In genomic region chr15:58933311-58934113, GRCh38 we compare ENCODE assay signal across 8 cellular contexts. TPM values are rescaled to one million over a fixed set of nuclear protein-coding genes. Genes with fewer than 3 reads are reported as not detected.
A peak's percentile ranks its signal among the peaks of the same experiment; 100 is the strongest.
DNase-seq lines count a peak whose midpoint lies in the region; ATAC-seq and TF ChIP-seq lines count a peak whose summit lies in the region.

SLTM (minus strand) TSS chr15:58933679; CDS start chr15:58933565, 114 bp downstream.

- H3K36me3 Mint-ChIP-seq in activated naive CD4-positive, alpha-beta T cell treated with anti-CD3 and anti-CD28 coated beads, Interleukin-2, amount 10 ng/mL, durations not matched to agents 7 days and 5 days = peaks cover 11% of the 10 kb centered on the region

- peak; percentile 94 for DNase-seq in GM10248 (ENCODE audit: extremely low spot score)
- peak; percentile 89 for DNase-seq in NCI-H1048 (lab: John Stamatoyannopoulos, UW)
- DNase-seq in SK-N-MC (ENCODE audit: low read depth, low spot score) = peak; percentile 48
- peak; percentile 95 for DNase-seq in activated naive CD4-positive, alpha-beta T cell treated with anti-CD3 and anti-CD28 coated beads, Interleukin-2, amount 10 ng/mL, durations not matched to agents 7 days and 5 days
- peak; percentile 93 for DNase-seq in germinal center (ENCODE audit: low spot score)
- peak; percentile 89 for DNase-seq in occipital lobe (lab: John Stamatoyannopoulos, UW)
- peak; percentile 95 to 97 for DNase-seq in suprapubic skin (ENCODE audit: low spot score in 2 of 2)

- H3K4me3 Mint-ChIP-seq in activated naive CD4-positive, alpha-beta T cell treated with anti-CD3 and anti-CD28 coated beads, Interleukin-2, amount 10 ng/mL, durations not matched to agents 7 days and 5 days = peak within 1 kb of the TSS; percentile 98

- peak within 1 kb of the TSS; percentile 100 for H3K27ac Mint-ChIP-seq in activated naive CD4-positive, alpha-beta T cell treated with anti-CD3 and anti-CD28 coated beads, Interleukin-2, amount 10 ng/mL, durations not matched to agents 7 days and 5 days

- peaks cover 29% of the 10 kb centered on the region for H3K4me1 ChIP-seq in suprapubic skin

- under 1% methylated on average over 33 of the region's 98 CpGs for WGBS in suprapubic skin

- TF ChIP-seq CTCF in GM10248 (IDR thresholded peaks at IDR 0.05; ENCODE audit: control extremely low read depth, extremely low read depth, low read depth, missing control alignments) (no peak), suprapubic skin (IDR thresholded peaks at IDR 0.05) (no peak)

- H3K4me1 Mint-ChIP-seq in activated naive CD4-positive, alpha-beta T cell treated with anti-CD3 and anti-CD28 coated beads, Interleukin-2, amount 10 ng/mL, durations not matched to agents 7 days and 5 days = peaks cover 29% of the 10 kb centered on the region

- no peak for TF ChIP-seq EP300 in suprapubic skin (IDR thresholded peaks at IDR 0.05)

- POLR2A ChIA-PET in GM10248 (lab: Yijun Ruan, JAX) = interaction anchor here (0.6 kb wide), 1 partner anchor 34 kb away, joined by 3 read pairs; no protein-coding TSS in a partner anchor

- H3K9me3 ChIP-seq in SK-N-MC (ENCODE audit: low read depth, low read length) = no peaks in the 10 kb centered on the region
- no peaks in the 10 kb centered on the region for H3K9me3 ChIP-seq in suprapubic skin

- peak; percentile 84 to 98 for TF ChIP-seq POLR2A in suprapubic skin (IDR thresholded peaks at IDR 0.05)

- H3K36me3 ChIP-seq in SK-N-MC (ENCODE audit: insufficient read depth, low read length) (peaks cover 14% of the 10 kb centered on the region), suprapubic skin (peaks cover 8% of the 10 kb centered on the region)

- H3K4me3 ChIP-seq in SK-N-MC (peak within 1 kb of the TSS; percentile 97), suprapubic skin (peak within 1 kb of the TSS; percentile 96)

- H3K27ac ChIP-seq in SK-N-MC (peak within 1 kb of the TSS; percentile 88), suprapubic skin (peak within 1 kb of the TSS; percentile 100)

- H3K27me3 ChIP-seq in suprapubic skin = no peaks in the 10 kb centered on the region

- no peaks in the 10 kb centered on the region for H3K9me3 Mint-ChIP-seq in activated naive CD4-positive, alpha-beta T cell treated with anti-CD3 and anti-CD28 coated beads, Interleukin-2, amount 10 ng/mL, durations not matched to agents 7 days and 5 days

- H3K9ac ChIP-seq in SK-N-MC (ENCODE audit: insufficient read length) = peak within 1 kb of the TSS; percentile 99

- CTCF ChIA-PET in GM10248 (lab: Yijun Ruan, JAX) = interaction anchor here (0.9 kb wide), 1 partner anchor 10 kb away, joined by 5 read pairs; no protein-coding TSS in a partner anchor
- CTCF ChIA-PET in activated naive CD4-positive, alpha-beta T cell treated with anti-CD3 and anti-CD28 coated beads, Interleukin-2, amount 10 ng/mL, durations not matched to agents 7 days and 5 days (lab: Charles Lee) = no interaction called here

- peaks cover 3% of the 10 kb centered on the region for H3K27me3 Mint-ChIP-seq in activated naive CD4-positive, alpha-beta T cell treated with anti-CD3 and anti-CD28 coated beads, Interleukin-2, amount 10 ng/mL, durations not matched to agents 7 days and 5 days

- ATAC-seq in HG02571 (IDR thresholded peaks at IDR 0.05; ENCODE audit: unreplicated experiment) = peak; percentile 88

RNA-seq across cellular contexts. Expression of gene SLTM, which starts in this region (rescaled TPM):
- 96.1 TPM for total RNA-seq in occipital lobe
- total RNA-seq in suprapubic skin = 100 to 1,000 TPM in 2 of 4 donors, 10 to 100 TPM in 2; 73.2 to 213 (median 98.0) TPM

Comparison
In these comparisons a context has a peak if more than half of its experiments do, and no peak if none do; other contexts are left out.
1. Peak in every context shown above with its lines: DNase-seq, ATAC-seq, H3K4me3 ChIP-seq and H3K27ac ChIP-seq.